8 cellular contexts compared by ENCODE assay signal in the genomic region with DNA sequence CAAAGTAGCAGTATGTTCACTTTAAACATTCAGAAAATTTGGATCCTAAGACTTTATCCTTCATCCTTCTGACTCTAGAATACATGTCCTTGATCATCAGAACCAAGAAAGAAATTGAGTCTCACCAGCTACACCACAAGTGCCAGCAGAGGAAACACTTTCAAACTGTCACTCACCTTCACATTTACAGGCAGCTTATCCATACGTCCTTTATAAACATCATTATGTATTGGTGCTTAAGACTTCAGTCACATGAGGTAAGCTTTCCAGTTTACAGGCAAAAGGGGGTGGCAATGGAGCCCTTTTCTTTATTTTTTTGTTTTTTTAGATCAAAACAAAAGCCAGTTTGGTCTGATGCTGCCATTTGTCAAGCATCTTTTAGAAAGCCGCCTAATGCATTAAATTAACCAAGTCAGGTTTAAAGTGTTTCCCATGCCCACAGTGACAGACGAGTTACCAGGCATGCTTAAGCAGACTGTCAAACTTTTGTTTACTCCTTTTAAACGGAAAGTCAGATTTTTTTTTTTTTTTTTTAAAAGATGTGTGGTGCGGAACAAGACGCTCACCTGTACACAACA. TPM values are rescaled to one million over a fixed set of nuclear protein-coding genes. Genes with fewer than 3 reads are reported as not detected.
DNase-seq lines count a peak whose midpoint lies in the region; ATAC-seq and TF ChIP-seq lines count a peak whose summit lies in the region.

No MANE protein-coding gene starts in this region.

- peaks cover 25% of the 10 kb centered on the region for H3K4me1 Mint-ChIP-seq in activated naive CD8-positive, alpha-beta T cell treated with anti-CD3 and anti-CD28 coated beads for 36 hours

- no peaks in the 10 kb centered on the region for H3K27me3 ChIP-seq in cardiac muscle cell
- no peaks in the 10 kb centered on the region for H3K27me3 ChIP-seq in layer of hippocampus (ENCODE audit: control insufficient read depth, insufficient read depth, low read length)
- no peaks in the 10 kb centered on the region for H3K27me3 ChIP-seq in thyroid gland

- no peak for TF ChIP-seq POLR2A in thyroid gland (IDR thresholded peaks at IDR 0.05)

- ATAC-seq in Right ventricle myocardium superior (ENCODE audit: poor library complexity): no peak
- ATAC-seq in GM19463 (IDR thresholded peaks at IDR 0.05; ENCODE audit: unreplicated experiment): no peak

- TF ChIP-seq CTCF in cardiac muscle cell (IDR thresholded peaks at IDR 0.05; ENCODE audit: low read depth, low read length) (no peak), thyroid gland (IDR thresholded peaks at IDR 0.05) (no peak)

- H3K4me1 ChIP-seq in cardiac muscle cell (ENCODE audit: low read depth): peaks cover 18% of the 10 kb centered on the region
- H3K4me1 ChIP-seq in thyroid gland: peaks cover 10 to 12% of the 10 kb centered on the region in 2 donors

- peak overlapping the region; percentile 77 for H3K4me3 Mint-ChIP-seq in activated naive CD8-positive, alpha-beta T cell treated with anti-CD3 and anti-CD28 coated beads for 36 hours

- peak overlapping the region; percentile 71 for H3K27ac Mint-ChIP-seq in activated naive CD8-positive, alpha-beta T cell treated with anti-CD3 and anti-CD28 coated beads for 36 hours

- DNase-seq in cardiac muscle cell (ENCODE audit: low read depth in 1 of 2, low spot score in 1 of 2): peak in 1 of 2 donors; percentile 2
- DNase-seq in Right ventricle myocardium superior: no peak
- no peak for DNase-seq in activated naive CD8-positive, alpha-beta T cell treated with anti-CD3 and anti-CD28 coated beads for 36 hours
- DNase-seq in thyroid gland: no peak
- no peak for DNase-seq in COLO829 (ENCODE audit: low spot score)
- DNase-seq in mesenteric fat pad (ENCODE audit: low spot score): no peak

- H3K36me3 ChIP-seq in cardiac muscle cell (no peaks in the 10 kb centered on the region), thyroid gland (peaks cover 2 to 3% of the 10 kb centered on the region in 2 donors)

- no peaks in the 10 kb centered on the region for H3K9me3 ChIP-seq in cardiac muscle cell (ENCODE audit: low read depth)
- no peaks in the 10 kb centered on the region for H3K9me3 ChIP-seq in thyroid gland

- H3K27me3 Mint-ChIP-seq in activated naive CD8-positive, alpha-beta T cell treated with anti-CD3 and anti-CD28 coated beads for 36 hours: no peaks in the 10 kb centered on the region

- peaks cover 22% of the 10 kb centered on the region for H3K36me3 Mint-ChIP-seq in activated naive CD8-positive, alpha-beta T cell treated with anti-CD3 and anti-CD28 coated beads for 36 hours

- 28 to 31% methylated on average over 6 of the region's 6 CpGs for WGBS in thyroid gland, 2 donors

- peaks cover 6% of the 10 kb centered on the region for H3K9me3 Mint-ChIP-seq in activated naive CD8-positive, alpha-beta T cell treated with anti-CD3 and anti-CD28 coated beads for 36 hours

- H3K27ac ChIP-seq in cardiac muscle cell: peak overlapping the region; percentile 100
- peak overlapping the region; percentile 96 for H3K27ac ChIP-seq in layer of hippocampus (ENCODE audit: low read depth, low read length)
- peak overlapping the region in 2 of 3 donors; percentile 93 to 95 for H3K27ac ChIP-seq in thyroid gland

- H3K4me3 ChIP-seq in cardiac muscle cell (peak overlapping the region; percentile 96), thyroid gland (replicated peaks in 1 of 3) (peak overlapping the region in 2 of 3 donors; percentile 49 to 66)

- intact Hi-C loops in Right ventricle myocardium superior (cut with DNase I): loop anchor here (5.0 to 10.0 kb wide), 2 partner anchors 71 to 168 kb away; partner anchors contain the start of gene MAPK14
- intact Hi-C loops in thyroid gland (cut with DNase I): loop anchor here (5.0 kb wide), 2 partner anchors 68 to 168 kb away; partner anchors contain the start of gene MAPK14

RNA-seq across cellular contexts. Expression of gene BRPF3, which starts 1.0 kb away (rescaled TPM):
- 17.3 and 22.3 TPM in 2 replicates for total RNA-seq in cardiac muscle cell
- 9.4 and 15.9 TPM in 2 replicates for polyA plus RNA-seq in cardiac muscle cell
- 17.8 TPM for total RNA-seq in Right ventricle myocardium superior
- total RNA-seq in activated naive CD8-positive, alpha-beta T cell treated with anti-CD3 and anti-CD28 coated beads for 36 hours: 10 to 100 TPM; 15.3 to 16.4 TPM
- 10 to 100 TPM; 21.5 to 55.1 (median 35.3) TPM for total RNA-seq in thyroid gland
- total RNA-seq in mesenteric fat pad: 26.1 TPM
